Comparison of ENCODE assay signal across 1 cellular context in the genomic region with DNA sequence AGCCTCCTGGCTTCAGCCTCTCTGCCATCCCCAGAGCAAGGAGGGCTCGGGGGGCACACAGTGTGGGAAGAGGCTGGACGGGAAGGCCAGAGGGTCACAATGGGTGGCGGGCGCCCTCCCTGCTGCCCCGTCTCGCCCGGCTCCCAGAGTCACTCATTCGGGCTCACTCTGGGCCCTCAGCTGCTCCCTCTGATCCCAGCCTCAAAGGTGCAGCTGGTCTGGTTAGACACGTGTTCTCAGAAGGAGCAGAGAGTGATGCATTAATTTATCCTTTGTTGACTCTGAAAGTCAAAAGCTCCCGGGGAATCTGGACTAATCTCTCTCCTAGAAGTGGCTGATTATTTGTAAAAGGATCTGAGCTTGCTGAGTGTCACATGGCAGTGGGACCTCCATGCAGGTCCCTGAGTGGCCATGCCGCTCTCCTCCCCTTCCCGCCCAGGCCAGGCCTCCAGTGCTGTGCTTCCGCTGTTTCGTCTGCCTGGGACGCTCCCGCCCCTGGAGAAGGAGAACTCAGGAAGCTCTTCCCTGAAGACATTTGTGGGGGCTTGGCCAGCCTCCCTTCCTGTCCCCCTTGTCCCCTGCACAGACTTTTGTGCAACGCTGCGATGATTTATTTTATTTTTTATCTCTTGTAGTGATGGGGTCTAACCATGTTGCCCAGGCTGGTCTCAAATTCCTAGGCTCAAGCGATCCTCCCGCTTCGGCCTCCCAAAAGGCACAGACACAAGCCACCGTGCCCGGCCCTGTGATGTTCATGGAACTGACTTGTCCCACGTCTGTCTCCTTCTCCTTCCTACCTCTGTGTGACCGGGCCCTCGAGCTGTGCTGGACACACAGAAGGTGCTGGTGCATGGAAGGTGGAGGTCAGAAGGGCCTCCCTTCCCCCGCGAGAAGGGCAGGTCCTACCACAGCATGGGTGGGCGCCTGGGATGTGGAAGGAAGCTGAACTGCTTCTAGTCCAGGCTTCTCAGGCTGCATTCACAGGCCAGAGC.
TF ChIP-seq lines count a peak whose summit lies in the region.

No MANE protein-coding gene starts in this region.

TF ChIP-seq in HepG2, 621 proteins besides CTCF, POLR2A, EP300 and RAD21 (continued from another document):
- TF ChIP-seq, protein P1, sequence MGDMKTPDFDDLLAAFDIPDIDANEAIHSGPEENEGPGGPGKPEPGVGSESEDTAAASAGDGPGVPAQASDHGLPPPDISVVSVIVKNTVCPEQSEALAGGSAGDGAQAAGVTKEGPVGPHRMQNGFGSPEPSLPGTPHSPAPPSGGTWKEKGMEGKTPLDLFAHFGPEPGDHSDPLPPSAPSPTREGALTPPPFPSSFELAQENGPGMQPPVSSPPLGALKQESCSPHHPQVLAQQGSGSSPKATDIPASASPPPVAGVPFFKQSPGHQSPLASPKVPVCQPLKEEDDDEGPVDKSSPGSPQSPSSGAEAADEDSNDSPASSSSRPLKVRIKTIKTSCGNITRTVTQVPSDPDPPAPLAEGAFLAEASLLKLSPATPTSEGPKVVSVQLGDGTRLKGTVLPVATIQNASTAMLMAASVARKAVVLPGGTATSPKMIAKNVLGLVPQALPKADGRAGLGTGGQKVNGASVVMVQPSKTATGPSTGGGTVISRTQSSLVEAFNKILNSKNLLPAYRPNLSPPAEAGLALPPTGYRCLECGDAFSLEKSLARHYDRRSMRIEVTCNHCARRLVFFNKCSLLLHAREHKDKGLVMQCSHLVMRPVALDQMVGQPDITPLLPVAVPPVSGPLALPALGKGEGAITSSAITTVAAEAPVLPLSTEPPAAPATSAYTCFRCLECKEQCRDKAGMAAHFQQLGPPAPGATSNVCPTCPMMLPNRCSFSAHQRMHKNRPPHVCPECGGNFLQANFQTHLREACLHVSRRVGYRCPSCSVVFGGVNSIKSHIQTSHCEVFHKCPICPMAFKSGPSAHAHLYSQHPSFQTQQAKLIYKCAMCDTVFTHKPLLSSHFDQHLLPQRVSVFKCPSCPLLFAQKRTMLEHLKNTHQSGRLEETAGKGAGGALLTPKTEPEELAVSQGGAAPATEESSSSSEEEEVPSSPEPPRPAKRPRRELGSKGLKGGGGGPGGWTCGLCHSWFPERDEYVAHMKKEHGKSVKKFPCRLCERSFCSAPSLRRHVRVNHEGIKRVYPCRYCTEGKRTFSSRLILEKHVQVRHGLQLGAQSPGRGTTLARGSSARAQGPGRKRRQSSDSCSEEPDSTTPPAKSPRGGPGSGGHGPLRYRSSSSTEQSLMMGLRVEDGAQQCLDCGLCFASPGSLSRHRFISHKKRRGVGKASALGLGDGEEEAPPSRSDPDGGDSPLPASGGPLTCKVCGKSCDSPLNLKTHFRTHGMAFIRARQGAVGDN (CRISPR knock-in tag; IDR thresholded peaks at IDR 0.05) = peak; percentile 32; the same call in 1 of the 2 replicates
- TF ChIP-seq KDM6A (CRISPR knock-in tag; IDR thresholded peaks at IDR 0.05; ENCODE audit: low read depth) = no peak
